ENCODE assay signal across 30 cellular contexts in genomic region chr4:139715721-139716391, GRCh38. TPM values are rescaled to one million over a fixed set of nuclear protein-coding genes. Genes with fewer than 3 reads are reported as not detected.
A peak's percentile ranks its signal among the peaks of the same experiment; 100 is the strongest.
DNase-seq lines count a peak whose midpoint lies in the region; ATAC-seq and TF ChIP-seq lines count a peak whose summit lies in the region.
"Had no signal": no experiment of that assay in that cellular context is flagged by ENCODE, and none has a peak within 500 bp of the region (broad histone marks: within the 10 kb centered on the region; RNA-seq: fewer than 3 reads in every experiment).

No MANE protein-coding gene starts in this region.

- H3K9me3 Mint-ChIP-seq in chondrocyte (ENCODE audit: low read depth) = no peaks in the 10 kb centered on the region
- H3K9me3 Mint-ChIP-seq: activated CD4-positive, alpha-beta T cell treated with anti-CD3 and anti-CD28 coated beads, Interleukin-2, amount 10 ng/mL, durations not matched to agents 24 days and 14 days; activated naive CD4-positive, alpha-beta T cell treated with anti-CD3 and anti-CD28 coated beads for 36 hours; CD8-positive, alpha-beta T cell; stimulated activated naive CD8-positive, alpha-beta T cell treated with anti-CD3 and anti-CD28 coated beads, Interleukin-15, Interleukin-2, amounts not matched to agents 100 ng/mL and 50 ng/mL, for 24 hours had no signal

- no peaks in the 10 kb centered on the region for H3K9me3 ChIP-seq in RWPE2 (ENCODE audit: severe bottlenecking)
- H3K9me3 ChIP-seq in hepatocyte (ENCODE audit: low read depth) = no peaks in the 10 kb centered on the region
- no peaks in the 10 kb centered on the region for H3K9me3 ChIP-seq in gastrocnemius medialis
- no peaks in the 10 kb centered on the region for H3K9me3 ChIP-seq in GM23248 (ENCODE audit: low read depth)
- H3K9me3 ChIP-seq: adrenal gland had no signal

- no peaks in the 10 kb centered on the region for H3K4me1 ChIP-seq in RWPE2 (ENCODE audit: insufficient read depth, poor library complexity, severe bottlenecking)
- H3K4me1 ChIP-seq in hepatocyte (ENCODE audit: insufficient read depth) = no peaks in the 10 kb centered on the region
- H3K4me1 ChIP-seq in gastrocnemius medialis = peaks cover 9 to 34% of the 10 kb centered on the region in 2 donors
- no peaks in the 10 kb centered on the region for H3K4me1 ChIP-seq in GM23248 (ENCODE audit: insufficient read depth)

- no peak overlapping the region for H2AFZ ChIP-seq in hepatocyte
- H2AFZ ChIP-seq in GM23248 = no peak overlapping the region
- H2AFZ ChIP-seq: PC-9 had no signal

- H3K27me3 Mint-ChIP-seq in chondrocyte (ENCODE audit: low read depth) = no peaks in the 10 kb centered on the region
- H3K27me3 Mint-ChIP-seq: activated CD4-positive, alpha-beta T cell treated with anti-CD3 and anti-CD28 coated beads, Interleukin-2, amount 10 ng/mL, durations not matched to agents 24 days and 14 days; B cell; stimulated activated naive CD8-positive, alpha-beta T cell treated with anti-CD3 and anti-CD28 coated beads, Interleukin-15, Interleukin-2, amounts not matched to agents 100 ng/mL and 50 ng/mL, for 24 hours had no signal

- H4K20me1 ChIP-seq in hepatocyte (ENCODE audit: insufficient read depth, poor library complexity, severe bottlenecking) = no peaks in the 10 kb centered on the region
- no peaks in the 10 kb centered on the region for H4K20me1 ChIP-seq in GM23248 (ENCODE audit: insufficient read depth)

- peaks cover 33% of the 10 kb centered on the region for H3K4me1 Mint-ChIP-seq in chondrocyte (ENCODE audit: low read depth)
- H3K4me1 Mint-ChIP-seq: activated CD4-positive, alpha-beta T cell treated with anti-CD3 and anti-CD28 coated beads, Interleukin-2, amount 10 ng/mL, durations not matched to agents 24 days and 14 days; activated CD8-positive, alpha-beta memory T cell treated with anti-CD3 and anti-CD28 coated beads, Interleukin-2, amount 10 ng/mL, durations not matched to agents 7 days and 5 days; B cell had no signal

- TF ChIP-seq CTCF in RWPE2 (IDR thresholded peaks at IDR 0.05; ENCODE audit: poor library complexity, severe bottlenecking) (no peak), chondrocyte (IDR thresholded peaks at IDR 0.05) (no peak), hepatocyte (IDR thresholded peaks at IDR 0.05; ENCODE audit: poor library complexity) (no peak), gastrocnemius medialis (IDR thresholded peaks at IDR 0.05 in 4 of 5, conservative IDR thresholded peaks at IDR 0.05 in 1 of 5) (no peak)

- no peaks in the 10 kb centered on the region for H3K79me2 ChIP-seq in hepatocyte
- no peaks in the 10 kb centered on the region for H3K79me2 ChIP-seq in GM23248 (ENCODE audit: insufficient read depth)

- TF ChIP-seq POLR2A in gastrocnemius medialis (IDR thresholded peaks at IDR 0.05) = no peak

- H3K36me3 ChIP-seq in RWPE2 (ENCODE audit: low read depth) = no peaks in the 10 kb centered on the region
- H3K36me3 ChIP-seq in hepatocyte (replicated peaks; ENCODE audit: insufficient read depth, low read depth) = no peaks in the 10 kb centered on the region
- H3K36me3 ChIP-seq in gastrocnemius medialis = no peaks in the 10 kb centered on the region
- no peaks in the 10 kb centered on the region for H3K36me3 ChIP-seq in GM23248 (ENCODE audit: low read depth)
- H3K36me3 ChIP-seq: WERI-Rb-1 had no signal

- intact Hi-C loops in gastrocnemius medialis (cut with DNase I; ENCODE audit: low total_unique reads) = no loop called here

- peak overlapping the region; percentile 86 for H3K27ac Mint-ChIP-seq in chondrocyte (ENCODE audit: unreplicated experiment)
- H3K27ac Mint-ChIP-seq: activated CD4-positive, alpha-beta T cell treated with anti-CD3 and anti-CD28 coated beads, Interleukin-2, amount 10 ng/mL, durations not matched to agents 24 days and 14 days; activated CD8-positive, alpha-beta memory T cell treated with anti-CD3 and anti-CD28 coated beads, Interleukin-2, amount 10 ng/mL, durations not matched to agents 7 days and 5 days; activated naive CD4-positive, alpha-beta T cell treated with anti-CD3 and anti-CD28 coated beads for 36 hours; B cell; CD8-positive, alpha-beta T cell; stimulated activated naive CD8-positive, alpha-beta T cell treated with anti-CD3 and anti-CD28 coated beads, Interleukin-15, Interleukin-2, amounts not matched to agents 100 ng/mL and 50 ng/mL, for 24 hours had no signal

- no peaks in the 10 kb centered on the region for H3F3A ChIP-seq in GM23248 (ENCODE audit: insufficient read depth)

- H3K27ac ChIP-seq in RWPE2 (ENCODE audit: poor library complexity, severe bottlenecking) (no peak overlapping the region), hepatocyte (peak overlapping the region; percentile 63), gastrocnemius medialis (peak overlapping the region; percentile 57 to 70 (median 65)), GM23248 (no peak overlapping the region)
- H3K27ac ChIP-seq: PC-9, WERI-Rb-1 had no signal

- no peak overlapping the region for H3K4me3 Mint-ChIP-seq in chondrocyte (ENCODE audit: unreplicated experiment)
- H3K4me3 Mint-ChIP-seq: activated CD4-positive, alpha-beta T cell treated with anti-CD3 and anti-CD28 coated beads, Interleukin-2, amount 10 ng/mL, durations not matched to agents 24 days and 14 days; activated CD8-positive, alpha-beta memory T cell treated with anti-CD3 and anti-CD28 coated beads, Interleukin-2, amount 10 ng/mL, durations not matched to agents 7 days and 5 days; activated naive CD4-positive, alpha-beta T cell treated with anti-CD3 and anti-CD28 coated beads for 36 hours; B cell; CD8-positive, alpha-beta T cell; stimulated activated naive CD8-positive, alpha-beta T cell treated with anti-CD3 and anti-CD28 coated beads, Interleukin-15, Interleukin-2, amounts not matched to agents 100 ng/mL and 50 ng/mL, for 24 hours had no signal

- WGBS in hepatocyte (ENCODE audit: low lambda C conversion rate, missing lambda C conversion rate) = 63% methylated on average over 9 of the region's 9 CpGs
- WGBS in GM23248 (ENCODE audit: low coverage in 1 of 2, low lambda C conversion rate in 2 of 2, missing lambda C conversion rate in 2 of 2), 2 experiments = 86 to 90% methylated on average over 9 of the region's 9 CpGs

- in situ Hi-C loops in gastrocnemius medialis (cut with MboI; ENCODE audit: low sequenced_read_pairs in 4 of 4) = no loop called here
- in situ Hi-C loops in GM23248 (cut with MboI) = no loop called here

- H3K36me3 Mint-ChIP-seq in chondrocyte (ENCODE audit: low read depth) = peaks cover 2% of the 10 kb centered on the region
- H3K36me3 Mint-ChIP-seq: activated CD8-positive, alpha-beta memory T cell treated with anti-CD3 and anti-CD28 coated beads, Interleukin-2, amount 10 ng/mL, durations not matched to agents 7 days and 5 days had no signal

- no peaks in the 10 kb centered on the region for H3K27me3 ChIP-seq in RWPE2 (ENCODE audit: insufficient read depth, poor library complexity, severe bottlenecking)
- no peaks in the 10 kb centered on the region for H3K27me3 ChIP-seq in hepatocyte
- no peaks in the 10 kb centered on the region for H3K27me3 ChIP-seq in gastrocnemius medialis
- H3K27me3 ChIP-seq in GM23248 (replicated peaks; ENCODE audit: insufficient read depth) = no peaks in the 10 kb centered on the region
- H3K27me3 ChIP-seq: adrenal gland had no signal

- no peak overlapping the region for H3K9ac ChIP-seq in GM23248

- no peak overlapping the region for H3K4me2 ChIP-seq in hepatocyte
- H3K4me2 ChIP-seq in GM23248 (ENCODE audit: unreplicated experiment) = no peak overlapping the region
- H3K4me2 ChIP-seq: PC-9 had no signal

- H3K9me2 ChIP-seq in hepatocyte (replicated peaks; ENCODE audit: insufficient read depth) = no peaks in the 10 kb centered on the region
- H3K9me2 ChIP-seq in GM23248 (ENCODE audit: insufficient read depth) = no peaks in the 10 kb centered on the region

- peak; percentile 25; the same call in 1 of the 3 replicates for ATAC-seq in RWPE2 (ENCODE audit: low read depth)
- ATAC-seq in gastrocnemius medialis = peak; percentile 57 to 82
- ATAC-seq: activated CD8-positive, alpha-beta memory T cell treated with anti-CD3 and anti-CD28 coated beads, Interleukin-2, amount 10 ng/mL, durations not matched to agents 7 days and 5 days; CD8-positive, alpha-beta T cell; GM12878 had no signal

- H3K4me3 ChIP-seq in RWPE2 (ENCODE audit: severe bottlenecking) (no peak overlapping the region), hepatocyte (no peak overlapping the region), gastrocnemius medialis (no peak overlapping the region), GM23248 (no peak overlapping the region)
- H3K4me3 ChIP-seq: adrenal gland, GM12878, PC-9 had no signal

- DNase-seq in RWPE2 (ENCODE audit: low spot score) (no peak), chondrocyte (ENCODE audit: low spot score) (no peak), hepatocyte (ENCODE audit: low spot score) (peak; percentile 18), gastrocnemius medialis (peak in 1 of 2 donors; percentile 47), activated gamma-delta T cell treated with Interleukin-2 at 50 U/mL for 16 hours (no peak), GM23248 (no peak)
- DNase-seq in activated CD4-positive, CD25-positive, alpha-beta regulatory T cell (lab: John Stamatoyannopoulos, UW) = no peak
- DNase-seq: activated CD4-positive, alpha-beta T cell treated with anti-CD3 and anti-CD28 coated beads, Interleukin-2, amount 10 ng/mL, durations not matched to agents 24 days and 14 days; activated CD8-positive, alpha-beta memory T cell treated with anti-CD3 and anti-CD28 coated beads, Interleukin-2, amount 10 ng/mL, durations not matched to agents 7 days and 5 days; activated naive CD4-positive, alpha-beta T cell treated with anti-CD3 and anti-CD28 coated beads for 36 hours; activated T-cell treated with anti-CD3 and anti-CD28 coated beads, Interleukin-2, amount 50 U/mL, for 48 hours; adrenal gland; caudate nucleus; CD8-positive, alpha-beta T cell; dermis blood vessel endothelial cell; DMS 273 treated with DMSO at 0.1 percent for 48 hours; EL; GOT3; kidney; NCI-H1092 treated with DMSO at 0.1 percent for 48 hours; NCI-H1930; NCI-H526; PC-9; posterior cingulate gyrus; SW 1271; T-helper 9 cell; WERI-Rb-1 had no signal

RNA-seq across cellular contexts. Expression of gene MGST2, which starts 50.2 kb away (rescaled TPM):
- total RNA-seq in chondrocyte (21.4 to 36.0 TPM (median 23.7 TPM) in 3 replicates), hepatocyte (82.4 and 88.5 TPM in 2 replicates), gastrocnemius medialis (10 to 100 TPM; 17.3 to 38.6 (median 30.9) TPM)
- polyA plus RNA-seq in hepatocyte (97.9 and 108 TPM in 2 replicates), GM23248 (2016; fragmentation: Nextera tagmentation; extraction: Ambion mirVana) (17.9 and 18.1 TPM in 2 replicates)
- 2.0 and 7.5 TPM in 2 replicates for total RNA-seq in GM23248 (2014; rRNA removed; shearing (Covaris generic))

Comparison
In these comparisons a context has a peak if more than half of its experiments do, and no peak if none do; other contexts are left out.
1. H3K27ac ChIP-seq: peak in hepatocyte (single experiment) and gastrocnemius medialis (4 of 4); none in RWPE2 (single experiment) and GM23248 (single experiment).